ENCODE assay signal across 28 cellular contexts in the genomic region with DNA sequence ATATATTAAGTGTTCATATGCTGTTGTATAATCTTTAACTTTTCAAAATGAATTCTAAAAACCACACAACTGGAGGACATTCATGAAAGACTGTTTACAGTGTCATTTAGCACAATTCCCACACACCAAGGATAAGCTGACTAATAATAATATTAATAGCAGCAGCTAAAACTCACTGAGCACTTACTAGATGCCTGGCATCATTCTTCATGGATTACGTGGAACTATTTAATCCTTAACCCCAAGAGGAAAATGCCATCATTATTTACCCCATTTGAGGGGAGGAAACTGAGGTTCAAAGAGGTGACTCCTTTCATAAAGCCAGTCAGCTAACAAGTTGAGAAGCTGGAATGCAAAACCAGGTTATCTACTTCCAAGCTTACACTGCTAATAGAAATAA.
"Had no signal": no experiment of that assay in that cellular context is flagged by ENCODE, and none has a peak within 500 bp of the region (broad histone marks: within the 10 kb centered on the region; RNA-seq: fewer than 3 reads in every experiment).

No MANE protein-coding gene starts in this region.

- DNase-seq: activated CD4-positive, alpha-beta memory T cell treated with anti-CD3 and anti-CD28 coated beads, Interleukin-2, amount 10 ng/mL, durations not matched to agents 7 days and 5 days; activated CD4-positive, alpha-beta T cell treated with anti-CD3 and anti-CD28 coated beads for 36 hours; activated CD4-positive, alpha-beta T cell treated with anti-CD3 and anti-CD28 coated beads, Interleukin-2, amount 10 ng/mL, durations not matched to agents 7 days and 5 days; activated CD4-positive, alpha-beta T cell treated with anti-CD3 and anti-CD28 coated beads, Interleukin-2, amount 50 U/mL, for 4 hours; activated CD4-positive, CD25-positive, alpha-beta regulatory T cell; activated CD4-positive, CD25-positive, alpha-beta regulatory T cell treated with anti-CD3 and anti-CD28 coated beads, Interleukin-2, amount 50 U/mL, for 72 hours; activated CD8-positive, alpha-beta memory T cell treated with anti-CD3 and anti-CD28 coated beads, Interleukin-2, amount 50 U/mL, for 48 hours; activated gamma-delta T cell treated with Interleukin-2 at 50 U/mL for 16 hours; activated naive CD4-positive, alpha-beta T cell treated with anti-CD3 and anti-CD28 coated beads, Interleukin-2, amount 50 U/mL, for 16 hours; activated naive CD4-positive, alpha-beta T cell treated with Interleukin-2 at 50 U/mL for 16 hours; activated T-cell treated with anti-CD3 and anti-CD28 coated beads for 4 hours; activated T-cell treated with anti-CD3 and anti-CD28 coated beads, Interleukin-2, amount 50 U/mL, for 24 hours; activated T-cell treated with anti-CD3 and anti-CD28 coated beads, Interleukin-2, amount 50 U/mL, for 72 hours; amniotic stem cell; anterior cingulate cortex; caudate nucleus; cortex of kidney; dermis blood vessel endothelial cell; effector CD4-positive, alpha-beta T cell; effector memory CD8-positive, alpha-beta T cell; foreskin fibroblast; gastrocnemius medialis; glutamatergic neuron; heart left ventricle; T-helper 1 cell; T-helper 17 cell; T1000 had no signal

- H3K36me3 ChIP-seq: gastrocnemius medialis, heart left ventricle had no signal

- ATAC-seq: activated CD4-positive, alpha-beta T cell treated with anti-CD3 and anti-CD28 coated beads for 36 hours; activated T-cell treated with anti-CD3 and anti-CD28 coated beads, Interleukin-2, amount 50 U/mL, for 72 hours; effector memory CD8-positive, alpha-beta T cell; esophagus mucosa; gastrocnemius medialis; heart left ventricle; T-helper 17 cell had no signal

- H3K27ac ChIP-seq: gastrocnemius medialis, heart left ventricle had no signal

- H3K4me3 ChIP-seq: gastrocnemius medialis, heart left ventricle had no signal

- H3K9me3 ChIP-seq: gastrocnemius medialis, heart left ventricle had no signal

- H3K27me3 ChIP-seq: gastrocnemius medialis, heart left ventricle had no signal

- H3K4me1 ChIP-seq: gastrocnemius medialis had no signal
